ENCODE assay signal across 1 cellular context in the genomic region with DNA sequence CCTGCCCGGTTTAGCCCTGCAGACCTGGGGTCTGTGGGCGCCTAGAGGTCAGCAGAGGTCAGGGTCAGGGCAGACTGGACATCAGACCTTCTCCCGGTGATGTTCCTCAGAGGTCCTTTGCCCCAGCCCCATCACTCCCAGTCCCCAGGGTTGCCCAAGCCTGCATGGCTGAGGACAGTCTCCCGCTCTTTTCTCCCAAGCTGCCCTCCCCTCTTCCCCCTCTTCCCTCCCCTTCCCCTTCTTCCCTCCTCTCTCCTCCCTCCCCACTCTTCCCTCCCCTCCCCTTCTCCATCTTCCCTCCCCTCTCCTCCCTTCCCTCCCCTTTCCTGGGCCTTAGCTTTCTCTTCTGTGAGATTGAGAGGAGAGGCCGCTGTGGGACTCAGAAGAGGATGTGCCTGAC.
TF ChIP-seq lines count a peak whose summit lies in the region.

No MANE protein-coding gene starts in this region.

TF ChIP-seq in WTC11, 78 proteins besides CTCF, POLR2A, EP300 and RAD21:
- TF ChIP-seq, protein P1, sequence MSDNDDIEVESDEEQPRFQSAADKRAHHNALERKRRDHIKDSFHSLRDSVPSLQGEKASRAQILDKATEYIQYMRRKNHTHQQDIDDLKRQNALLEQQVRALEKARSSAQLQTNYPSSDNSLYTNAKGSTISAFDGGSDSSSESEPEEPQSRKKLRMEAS (CRISPR knock-in tag; IDR thresholded peaks at IDR 0.05): 0 out of 2 replicates have a peak, but pooled peaks have one; percentile 4
- no peak for TF ChIP-seq E2F4 (CRISPR knock-in tag; IDR thresholded peaks at IDR 0.05; ENCODE audit: borderline replicate concordance, low read depth)
